18 cellular contexts compared by ENCODE assay signal in genomic region chr5:167096816-167097215, GRCh38.
DNase-seq lines count a peak whose midpoint lies in the region; ATAC-seq, FAIRE-seq and TF ChIP-seq lines count a peak whose summit lies in the region.
"Had no signal": no experiment of that assay in that cellular context is flagged by ENCODE, and none has a peak within 500 bp of the region (broad histone marks: within the 10 kb centered on the region; RNA-seq: fewer than 3 reads in every experiment).

No MANE protein-coding gene starts in this region.

- H3K27ac ChIP-seq in astrocyte (ENCODE audit: low read depth, low read length), result no peak overlapping the region
- H3K27ac ChIP-seq: RWPE1 had no signal

- H3K36me3 ChIP-seq in astrocyte (ENCODE audit: insufficient read depth, low read length), result no peaks in the 10 kb centered on the region

- H3K27ac Mint-ChIP-seq in astrocyte (ENCODE audit: unreplicated experiment) (no peak overlapping the region), HFFc6 (no peak overlapping the region)
- no peak overlapping the region for H3K27ac Mint-ChIP-seq in stimulated activated effector memory CD8-positive, alpha-beta T cell treated with anti-CD3 and anti-CD28 coated beads, Interleukin-12 subunit alpha, Interleukin-12 subunit beta, amount 100 ng/mL, for 72 hours
- H3K27ac Mint-ChIP-seq: B cell had no signal

- no peaks in the 10 kb centered on the region for H3K9me3 Mint-ChIP-seq in astrocyte (ENCODE audit: unreplicated experiment)
- peaks cover 32% of the 10 kb centered on the region for H3K9me3 Mint-ChIP-seq in HFFc6
- H3K9me3 Mint-ChIP-seq in stimulated activated effector memory CD8-positive, alpha-beta T cell treated with anti-CD3 and anti-CD28 coated beads, Interleukin-12 subunit alpha, Interleukin-12 subunit beta, amount 100 ng/mL, for 72 hours, result peaks cover 23% of the 10 kb centered on the region

- H3K9me3 ChIP-seq in astrocyte (ENCODE audit: insufficient read depth, low read depth, low read length), result no peaks in the 10 kb centered on the region

- FAIRE-seq in astrocyte (lab: Jason Lieb, UNC) (no peak), urothelium cell line (lab: Jason Lieb, UNC) (no peak)

- peak; percentile 47 for DNase-seq in H4 (ENCODE audit: low spot score)
- peak; percentile 60 for DNase-seq in astrocyte (ENCODE audit: low read depth)
- peak; percentile 15 for DNase-seq in iPS-NIHi7 (ENCODE audit: extremely low spot score)
- DNase-seq in urothelium cell line (ENCODE audit: low spot score), result peak; percentile 4
- no peak for DNase-seq in HFFc6
- no peak for DNase-seq in stimulated activated effector memory CD8-positive, alpha-beta T cell treated with anti-CD3 and anti-CD28 coated beads, Interleukin-12 subunit alpha, Interleukin-12 subunit beta, amount 100 ng/mL, for 72 hours (ENCODE audit: low spot score in 2 of 2)
- DNase-seq: DMS 273 treated with DMSO at 0.1 percent for 48 hours, GF-D8, HCEC 1CT, Kasumi-1, MM.1S, NCI-H1092, NCI-H1694, NCI-H510A, NCI-H748 treated with DMSO at 0.1 percent for 48 hours had no signal

- H4K20me1 ChIP-seq in astrocyte (ENCODE audit: insufficient read depth, low read length), result no peaks in the 10 kb centered on the region

- H3K4me1 ChIP-seq in astrocyte (ENCODE audit: insufficient read depth, low read length), result no peaks in the 10 kb centered on the region

- H3K27me3 Mint-ChIP-seq in astrocyte (ENCODE audit: low read depth, unreplicated experiment) (peaks cover 2% of the 10 kb centered on the region), HFFc6 (ENCODE audit: insufficient read depth) (no peaks in the 10 kb centered on the region; the same call in 1 of the 2 replicates)
- H3K27me3 Mint-ChIP-seq: B cell had no signal

- H3K36me3 Mint-ChIP-seq in astrocyte (ENCODE audit: low read depth, unreplicated experiment) (no peaks in the 10 kb centered on the region), HFFc6 (ENCODE audit: low read depth) (no peaks in the 10 kb centered on the region; the same call in 1 of the 2 replicates)
- no peaks in the 10 kb centered on the region for H3K36me3 Mint-ChIP-seq in stimulated activated effector memory CD8-positive, alpha-beta T cell treated with anti-CD3 and anti-CD28 coated beads, Interleukin-12 subunit alpha, Interleukin-12 subunit beta, amount 100 ng/mL, for 72 hours

- ATAC-seq in stimulated activated effector memory CD8-positive, alpha-beta T cell treated with anti-CD3 and anti-CD28 coated beads, Interleukin-12 subunit alpha, Interleukin-12 subunit beta, amount 100 ng/mL, for 72 hours, result no peak
- ATAC-seq in HG03469 (IDR thresholded peaks at IDR 0.05; ENCODE audit: unreplicated experiment), result no peak

- H3K4me1 Mint-ChIP-seq in astrocyte (ENCODE audit: low read depth, unreplicated experiment) (peaks cover 7% of the 10 kb centered on the region), HFFc6 (ENCODE audit: low read depth) (no peaks in the 10 kb centered on the region)
- no peaks in the 10 kb centered on the region for H3K4me1 Mint-ChIP-seq in stimulated activated effector memory CD8-positive, alpha-beta T cell treated with anti-CD3 and anti-CD28 coated beads, Interleukin-12 subunit alpha, Interleukin-12 subunit beta, amount 100 ng/mL, for 72 hours
- H3K4me1 Mint-ChIP-seq: B cell had no signal

- no peak overlapping the region for H3K9ac ChIP-seq in astrocyte (ENCODE audit: low read length)

- no peaks in the 10 kb centered on the region for H3K79me2 ChIP-seq in astrocyte (ENCODE audit: insufficient read depth, low read length)

- H3K4me3 Mint-ChIP-seq in astrocyte (ENCODE audit: unreplicated experiment) (no peak overlapping the region), HFFc6 (no peak overlapping the region)
- H3K4me3 Mint-ChIP-seq in stimulated activated effector memory CD8-positive, alpha-beta T cell treated with anti-CD3 and anti-CD28 coated beads, Interleukin-12 subunit alpha, Interleukin-12 subunit beta, amount 100 ng/mL, for 72 hours, result no peak overlapping the region
- H3K4me3 Mint-ChIP-seq: B cell had no signal

- peak overlapping the region; percentile 64 for H2AFZ ChIP-seq in astrocyte (ENCODE audit: low read depth, low read length)

- TF ChIP-seq CTCF in astrocyte (IDR thresholded peaks at IDR 0.05; ENCODE audit: insufficient read depth, low read depth, low read length) (no peak), HFFc6 (IDR thresholded peaks at IDR 0.05) (no peak)

- H3K4me2 ChIP-seq in astrocyte (ENCODE audit: low read length), result peak overlapping the region; percentile 39

- H3K4me3 ChIP-seq in astrocyte (ENCODE audit: insufficient read depth, low read depth, low read length), result no peak overlapping the region

- H3K27me3 ChIP-seq in astrocyte (ENCODE audit: insufficient read depth, low read length), result no peaks in the 10 kb centered on the region

Comparison
In these comparisons a context has a peak if more than half of its experiments do, and no peak if none do; other contexts are left out.
1. DNase-seq: peak in H4 (single experiment), astrocyte (single experiment), iPS-NIHi7 (single experiment) and urothelium cell line (single experiment); none in HFFc6 (single experiment) and stimulated activated effector memory CD8-positive, alpha-beta T cell treated with anti-CD3 and anti-CD28 coated beads, Interleukin-12 subunit alpha, Interleukin-12 subunit beta, amount 100 ng/mL, for 72 hours (0 of 2).